In genomic region chr10:50946991-50947781, GRCh38 we compare ENCODE assay signal across 1 cellular context.
TF ChIP-seq lines count a peak whose summit lies in the region.

No MANE protein-coding gene starts in this region.

TF ChIP-seq in WTC11, 78 proteins besides CTCF, POLR2A, EP300 and RAD21 (continued from another document):
- no peak for TF ChIP-seq USF2 (CRISPR knock-in tag; IDR thresholded peaks at IDR 0.05)
- no peak for TF ChIP-seq ZNF532 (CRISPR knock-in tag; IDR thresholded peaks at IDR 0.05; ENCODE audit: borderline replicate concordance)
- TF ChIP-seq GTF2I (CRISPR knock-in tag; conservative IDR thresholded peaks at IDR 0.05), result no peak
